Comparison of ENCODE assay signal across 8 cellular contexts in the genomic region with DNA sequence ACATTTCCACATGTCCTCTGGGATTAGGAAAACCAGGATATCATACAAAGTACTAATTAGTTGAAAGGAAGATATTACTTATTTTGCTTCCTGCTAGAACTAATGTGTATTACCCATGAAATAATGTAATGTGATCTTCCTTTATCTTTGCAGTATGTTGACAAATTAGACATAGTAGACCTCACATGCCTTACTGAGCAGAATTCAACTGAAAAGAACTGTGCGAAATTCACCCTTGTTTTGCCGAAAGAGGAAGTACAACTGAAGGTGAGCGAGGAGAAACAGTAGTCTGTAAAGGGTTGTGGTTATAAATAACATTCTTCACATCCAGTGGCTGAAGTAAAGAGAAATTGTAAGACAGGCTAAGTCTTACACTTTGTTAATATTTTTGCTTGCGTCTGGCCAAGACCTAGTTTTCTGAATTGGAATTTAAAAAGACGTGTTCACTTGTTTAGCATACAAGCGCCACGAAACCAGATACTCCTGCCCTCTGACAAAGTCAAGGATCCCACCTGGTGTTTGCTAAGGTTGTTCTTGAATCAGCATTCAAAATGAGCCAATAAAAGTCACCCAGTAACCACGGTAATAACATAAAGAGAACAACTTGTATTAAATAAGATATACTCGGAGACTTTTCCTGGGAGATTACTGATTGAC. TPM values are rescaled to one million over a fixed set of nuclear protein-coding genes. Genes with fewer than 3 reads are reported as not detected.
DNase-seq lines count a peak whose midpoint lies in the region; ATAC-seq lines count a peak whose summit lies in the region.
"Had no signal": no experiment of that assay in that cellular context is flagged by ENCODE, and none has a peak within 500 bp of the region (broad histone marks: within the 10 kb centered on the region; RNA-seq: fewer than 3 reads in every experiment).

No MANE protein-coding gene starts in this region.

- ATAC-seq in GM18867 (IDR thresholded peaks at IDR 0.05; ENCODE audit: unreplicated experiment) = peak; percentile 93
- ATAC-seq in HG02610 (IDR thresholded peaks at IDR 0.05; ENCODE audit: unreplicated experiment) = peak; percentile 91
- ATAC-seq in left ventricle myocardium superior = no peak

- H3K4me1 Mint-ChIP-seq in activated T-helper 1 cell treated with anti-CD3 and anti-CD28 coated beads, Interleukin-12 subunit alpha, Interleukin-12 subunit beta, Interleukin-2, Interleukin-4 antibody, amounts not matched to agents 30 ng/mL and 10 ng/mL and 1 ng/mL, durations not matched to agents 14 hours and 24 hours and 36 hours (ENCODE audit: low read depth) = peaks cover 51% of the 10 kb centered on the region

- DNase-seq in NCI-H1092 (lab: John Stamatoyannopoulos, UW) = peak; percentile 59
- DNase-seq in activated T-helper 1 cell treated with anti-CD3 and anti-CD28 coated beads, Interleukin-12 subunit alpha, Interleukin-12 subunit beta, Interleukin-2, Interleukin-4 antibody, amounts not matched to agents 30 ng/mL and 10 ng/mL and 1 ng/mL, durations not matched to agents 14 hours and 24 hours and 36 hours (ENCODE audit: low spot score) = no peak
- DNase-seq in COLO829 (ENCODE audit: low spot score) = no peak
- DNase-seq in effector CD4-positive, alpha-beta T cell = no peak
- DNase-seq in left ventricle myocardium superior = no peak

- H3K27me3 Mint-ChIP-seq in activated T-helper 1 cell treated with anti-CD3 and anti-CD28 coated beads, Interleukin-12 subunit alpha, Interleukin-12 subunit beta, Interleukin-2, Interleukin-4 antibody, amounts not matched to agents 30 ng/mL and 10 ng/mL and 1 ng/mL, durations not matched to agents 14 hours and 24 hours and 36 hours (ENCODE audit: insufficient read depth) = no peaks in the 10 kb centered on the region

- H3K9me3 Mint-ChIP-seq in activated T-helper 1 cell treated with anti-CD3 and anti-CD28 coated beads, Interleukin-12 subunit alpha, Interleukin-12 subunit beta, Interleukin-2, Interleukin-4 antibody, amounts not matched to agents 30 ng/mL and 10 ng/mL and 1 ng/mL, durations not matched to agents 14 hours and 24 hours and 36 hours = peaks cover 7% of the 10 kb centered on the region

- H3K27ac Mint-ChIP-seq in activated T-helper 1 cell treated with anti-CD3 and anti-CD28 coated beads, Interleukin-12 subunit alpha, Interleukin-12 subunit beta, Interleukin-2, Interleukin-4 antibody, amounts not matched to agents 30 ng/mL and 10 ng/mL and 1 ng/mL, durations not matched to agents 14 hours and 24 hours and 36 hours = peak overlapping the region; percentile 83

- peaks cover 51% of the 10 kb centered on the region for H3K36me3 Mint-ChIP-seq in activated T-helper 1 cell treated with anti-CD3 and anti-CD28 coated beads, Interleukin-12 subunit alpha, Interleukin-12 subunit beta, Interleukin-2, Interleukin-4 antibody, amounts not matched to agents 30 ng/mL and 10 ng/mL and 1 ng/mL, durations not matched to agents 14 hours and 24 hours and 36 hours (ENCODE audit: low read depth)

- intact Hi-C loops in activated T-helper 1 cell treated with anti-CD3 and anti-CD28 coated beads, Interleukin-12 subunit alpha, Interleukin-12 subunit beta, Interleukin-2, Interleukin-4 antibody, amounts not matched to agents 30 ng/mL and 10 ng/mL and 1 ng/mL, durations not matched to agents 14 hours and 24 hours and 36 hours (cut with micrococcal nuclease) = no loop called here
- intact Hi-C loops in left ventricle myocardium superior (cut with micrococcal nuclease) = no loop called here

- peak overlapping the region; percentile 75 for H3K4me3 Mint-ChIP-seq in activated T-helper 1 cell treated with anti-CD3 and anti-CD28 coated beads, Interleukin-12 subunit alpha, Interleukin-12 subunit beta, Interleukin-2, Interleukin-4 antibody, amounts not matched to agents 30 ng/mL and 10 ng/mL and 1 ng/mL, durations not matched to agents 14 hours and 24 hours and 36 hours

RNA-seq across cellular contexts. Expression of gene STAP1, which starts 16.8 kb away (rescaled TPM):
- total RNA-seq in activated T-helper 1 cell treated with anti-CD3 and anti-CD28 coated beads, Interleukin-12 subunit alpha, Interleukin-12 subunit beta, Interleukin-2, Interleukin-4 antibody, amounts not matched to agents 30 ng/mL and 10 ng/mL and 1 ng/mL, durations not matched to agents 14 hours and 24 hours and 36 hours = 19.2 and 19.7 TPM in 2 replicates
- 0.22 TPM for total RNA-seq in left ventricle myocardium superior
- total RNA-seq: fibroblast of villous mesenchyme had no signal

RNA-seq across cellular contexts. Expression of gene CENPC, which starts 30.1 kb away (rescaled TPM):
- total RNA-seq in activated T-helper 1 cell treated with anti-CD3 and anti-CD28 coated beads, Interleukin-12 subunit alpha, Interleukin-12 subunit beta, Interleukin-2, Interleukin-4 antibody, amounts not matched to agents 30 ng/mL and 10 ng/mL and 1 ng/mL, durations not matched to agents 14 hours and 24 hours and 36 hours = 27.7 and 29.2 TPM in 2 replicates
- 9.6 TPM for total RNA-seq in left ventricle myocardium superior

Comparison
In these comparisons a context has a peak if more than half of its experiments do, and no peak if none do; other contexts are left out.
1. RNA of gene STAP1, which starts 16.8 kb away (total RNA-seq): 19.2 to 19.7 TPM in activated T-helper 1 cell treated with anti-CD3 and anti-CD28 coated beads, Interleukin-12 subunit alpha, Interleukin-12 subunit beta, Interleukin-2, Interleukin-4 antibody, amounts not matched to agents 30 ng/mL and 10 ng/mL and 1 ng/mL, durations not matched to agents 14 hours and 24 hours and 36 hours; 0.22 TPM in left ventricle myocardium superior (single experiment); every median in the first group is over 10 times any median in the second.